ENCODE assay signal across 11 cellular contexts in the genomic region with DNA sequence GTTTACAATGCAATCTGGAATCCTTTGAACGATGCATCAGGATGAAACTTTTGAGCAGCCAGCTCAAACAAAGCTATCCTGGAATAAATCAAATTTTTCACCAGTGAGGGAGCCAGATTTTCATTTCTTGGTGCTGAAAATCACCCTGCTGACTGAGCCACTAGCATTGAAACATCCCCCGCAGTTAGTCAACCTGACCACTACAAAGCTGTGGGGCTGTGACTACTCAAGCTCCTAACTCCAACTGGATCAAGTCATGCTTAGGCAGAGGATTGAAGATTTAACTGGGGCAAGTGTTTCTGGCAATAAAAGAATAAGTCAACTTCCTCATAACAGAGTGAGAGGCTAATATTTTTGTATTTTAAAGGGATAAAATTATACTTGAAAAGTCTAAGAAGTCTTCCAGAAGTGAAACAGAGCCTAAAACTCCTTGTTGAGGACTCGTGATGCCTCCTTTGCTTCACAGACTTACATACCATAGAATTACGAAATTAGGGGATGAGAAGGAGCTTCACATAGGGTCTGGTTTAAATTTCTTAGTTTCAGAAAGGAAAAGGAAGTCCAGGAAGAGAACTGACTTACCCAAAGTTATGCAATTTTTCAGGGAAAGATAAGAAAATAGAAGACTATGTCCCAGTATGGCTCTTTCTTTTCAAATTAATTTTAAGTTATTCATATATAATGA.
DNase-seq lines count a peak whose midpoint lies in the region; ATAC-seq, FAIRE-seq and TF ChIP-seq lines count a peak whose summit lies in the region.
"Had no signal": no experiment of that assay in that cellular context is flagged by ENCODE, and none has a peak within 500 bp of the region (broad histone marks: within the 10 kb centered on the region; RNA-seq: fewer than 3 reads in every experiment).

No MANE protein-coding gene starts in this region.

- no peak overlapping the region for H3K27ac ChIP-seq in VCaP
- no peak overlapping the region for H3K27ac ChIP-seq in lower lobe of right lung
- H3K27ac ChIP-seq in CD4-positive, alpha-beta memory T cell (ENCODE audit: low read depth, low read length) = no peak overlapping the region

- no peaks in the 10 kb centered on the region for H3K9me3 ChIP-seq in lower lobe of right lung
- H3K9me3 ChIP-seq in CD4-positive, alpha-beta memory T cell (ENCODE audit: control insufficient read depth in 1 of 2, low read length in 2 of 2) = no peaks in the 10 kb centered on the region

- H3K4me3 Mint-ChIP-seq in CD4-positive, alpha-beta memory T cell = no peak overlapping the region
- H3K4me3 Mint-ChIP-seq: activated T-helper 17 cell treated with anti-CD3 and anti-CD28 coated beads, Interleukin-2, amount 50 U/mL, for 72 hours; stimulated activated naive CD8-positive, alpha-beta T cell treated with anti-CD3 and anti-CD28 coated beads, Interleukin-15, amount 100 ng/mL, for 72 hours had no signal

- H3K4me1 ChIP-seq in lower lobe of right lung = no peaks in the 10 kb centered on the region
- no peaks in the 10 kb centered on the region for H3K4me1 ChIP-seq in CD4-positive, alpha-beta memory T cell (ENCODE audit: insufficient read depth, low read length)

- H3K27me3 Mint-ChIP-seq in CD4-positive, alpha-beta memory T cell = peaks cover 4 to 9% of the 10 kb centered on the region in 2 donors

- no peaks in the 10 kb centered on the region for H3K36me3 ChIP-seq in lower lobe of right lung
- no peaks in the 10 kb centered on the region for H3K36me3 ChIP-seq in CD4-positive, alpha-beta memory T cell (ENCODE audit: insufficient read depth, low read length)

- H3K36me3 Mint-ChIP-seq in CD4-positive, alpha-beta memory T cell = no peaks in the 10 kb centered on the region

- DNase-seq in EH (ENCODE audit: low read depth) (peak; percentile 1), HT1080 (ENCODE audit: low read depth) (peak; percentile 79), lower lobe of right lung (peak; percentile 43), GM12891 (ENCODE audit: insufficient read length, low spot score) (no peak), LoVo (ENCODE audit: low spot score) (no peak), GM12892 (ENCODE audit: insufficient read length) (no peak)
- DNase-seq in CD4-positive, alpha-beta memory T cell = no peak
- DNase-seq: NCI-H774; stimulated activated naive CD8-positive, alpha-beta T cell treated with anti-CD3 and anti-CD28 coated beads, Interleukin-15, amount 100 ng/mL, for 72 hours had no signal

- peaks cover 0 to 2% (median 0%) of the 10 kb centered on the region in 8 donors for H3K9me3 Mint-ChIP-seq in CD4-positive, alpha-beta memory T cell
- H3K9me3 Mint-ChIP-seq: activated T-helper 17 cell treated with anti-CD3 and anti-CD28 coated beads, Interleukin-2, amount 50 U/mL, for 72 hours; stimulated activated naive CD8-positive, alpha-beta T cell treated with anti-CD3 and anti-CD28 coated beads, Interleukin-15, amount 100 ng/mL, for 72 hours had no signal

- POLR2A ChIA-PET in CD4-positive, alpha-beta memory T cell (lab: Charles Lee; ENCODE audit: partially characterized antibody) = no interaction called here

- FAIRE-seq in GM12891 (lab: Jason Lieb, UNC) (no peak), GM12892 (lab: Jason Lieb, UNC) (no peak)

- no peaks in the 10 kb centered on the region for H3K4me1 Mint-ChIP-seq in CD4-positive, alpha-beta memory T cell
- H3K4me1 Mint-ChIP-seq: activated T-helper 17 cell treated with anti-CD3 and anti-CD28 coated beads, Interleukin-2, amount 50 U/mL, for 72 hours; stimulated activated naive CD8-positive, alpha-beta T cell treated with anti-CD3 and anti-CD28 coated beads, Interleukin-15, amount 100 ng/mL, for 72 hours had no signal

- no peak overlapping the region for H3K4me3 ChIP-seq in lower lobe of right lung
- H3K4me3 ChIP-seq in CD4-positive, alpha-beta memory T cell (ENCODE audit: low read length in 2 of 2) = no peak overlapping the region

- TF ChIP-seq POLR2A in GM12891 (IDR thresholded peaks at IDR 0.05; ENCODE audit: low read depth, low read length) (no peak), GM12892 (IDR thresholded peaks at IDR 0.05; ENCODE audit: low read depth, low read length) (no peak)

- intact Hi-C loops in lower lobe of right lung (cut with DNase I) = no loop called here
- intact Hi-C loops in CD4-positive, alpha-beta memory T cell (cut with micrococcal nuclease) = no loop called here

- CTCF ChIA-PET in CD4-positive, alpha-beta memory T cell (lab: Charles Lee; ENCODE audit: partially characterized antibody) = no interaction called here

- ATAC-seq in lower lobe of right lung = peak; percentile 64 to 72
- ATAC-seq: activated T-helper 17 cell treated with anti-CD3 and anti-CD28 coated beads, Interleukin-2, amount 50 U/mL, for 72 hours; stimulated activated naive CD8-positive, alpha-beta T cell treated with anti-CD3 and anti-CD28 coated beads, Interleukin-15, amount 100 ng/mL, for 72 hours had no signal

- H3K27ac Mint-ChIP-seq in CD4-positive, alpha-beta memory T cell = no peak overlapping the region
- H3K27ac Mint-ChIP-seq: activated T-helper 17 cell treated with anti-CD3 and anti-CD28 coated beads, Interleukin-2, amount 50 U/mL, for 72 hours; stimulated activated naive CD8-positive, alpha-beta T cell treated with anti-CD3 and anti-CD28 coated beads, Interleukin-15, amount 100 ng/mL, for 72 hours had no signal

- peak; percentile 27; the same call in 1 of the 2 replicates for TF ChIP-seq CTCF in VCaP (conservative IDR thresholded peaks at IDR 0.05)
- TF ChIP-seq CTCF in lower lobe of right lung (IDR thresholded peaks at IDR 0.05) = peak; percentile 12

- H3K27me3 ChIP-seq in lower lobe of right lung (ENCODE audit: low read depth) = no peaks in the 10 kb centered on the region
- H3K27me3 ChIP-seq in CD4-positive, alpha-beta memory T cell (ENCODE audit: insufficient read depth, low read length) = no peaks in the 10 kb centered on the region

TF ChIP-seq in GM12891, 5 proteins besides CTCF, POLR2A, EP300 and RAD21:
- TF ChIP-seq POLR2AphosphoS5 (IDR thresholded peaks at IDR 0.05; ENCODE audit: low read depth, low read length) = no peak
- no peak for TF ChIP-seq SPI1 (IDR thresholded peaks at IDR 0.05; ENCODE audit: low read depth, low read length)
- TF ChIP-seq POU2F2 (IDR thresholded peaks at IDR 0.05; ENCODE audit: low read depth, low read length) = no peak
- no peak for TF ChIP-seq PAX5 (IDR thresholded peaks at IDR 0.05; ENCODE audit: insufficient read depth, low read length, severe bottlenecking)

Comparison
In these comparisons a context has a peak if more than half of its experiments do, and no peak if none do; other contexts are left out.
1. DNase-seq: peak in EH (single experiment), HT1080 (single experiment) and lower lobe of right lung (single experiment); none in CD4-positive, alpha-beta memory T cell (0 of 5), GM12891 (single experiment), LoVo (single experiment) and GM12892 (single experiment).